Comparison of ENCODE assay signal across 28 cellular contexts in genomic region chrX:23964177-23964576, GRCh38. TPM values are rescaled to one million over a fixed set of nuclear protein-coding genes. Genes with fewer than 3 reads are reported as not detected.
"Had no signal": no experiment of that assay in that cellular context is flagged by ENCODE, and none has a peak within 500 bp of the region (broad histone marks: within the 10 kb centered on the region; RNA-seq: fewer than 3 reads in every experiment).

No MANE protein-coding gene starts in this region.

- DNase-seq: activated CD4-positive, alpha-beta T cell treated with anti-CD3 and anti-CD28 coated beads for 36 hours; activated CD8-positive, alpha-beta memory T cell treated with anti-CD3 and anti-CD28 coated beads, Interleukin-2, amount 50 U/mL, for 4 hours; activated CD8-positive, alpha-beta T cell treated with anti-CD3 and anti-CD28 coated beads for 36 hours; activated gamma-delta T cell treated with Interleukin-2 at 50 U/mL for 16 hours; activated naive CD4-positive, alpha-beta T cell treated with anti-CD3 and anti-CD28 coated beads, Interleukin-2, amount 50 U/mL, for 16 hours; activated naive CD8-positive, alpha-beta T cell treated with anti-CD3 and anti-CD28 coated beads, Interleukin-2, amount 10 ng/mL, durations not matched to agents 7 days and 5 days; activated T-cell treated with anti-CD3 and anti-CD28 coated beads, Interleukin-2, amount 50 U/mL, for 72 hours; adrenal gland; anterior cingulate cortex; central memory CD4-positive, alpha-beta T cell; MG63; NCI-H1105; NCI-H1436; NCI-H1694 treated with DMSO at 0.1 percent for 48 hours; NCI-H2029 treated with DMSO at 0.1 percent for 48 hours; NCI-H446; NCI-H524 treated with DMSO at 0.1 percent for 48 hours; NCI-H748 treated with DMSO at 0.1 percent for 48 hours; Peyer's patch; Right ventricle myocardium superior; SK-N-SH; T-helper 1 cell; WERI-Rb-1 had no signal

- H3K36me3 ChIP-seq: adrenal gland, MG63, Peyer's patch, SJCRH30, WERI-Rb-1 had no signal

- H3K9me3 Mint-ChIP-seq: activated CD8-positive, alpha-beta T cell treated with anti-CD3 and anti-CD28 coated beads for 36 hours; activated naive CD8-positive, alpha-beta T cell treated with anti-CD3 and anti-CD28 coated beads, Interleukin-2, amount 10 ng/mL, durations not matched to agents 7 days and 5 days; activated T-cell treated with anti-CD3 and anti-CD28 coated beads, Interleukin-2, amount 50 U/mL, for 72 hours; activated T-helper 2 cell treated with anti-CD3 and anti-CD28 coated beads, Interferon-gamma antibody, Interleukin-2, Interleukin-4, amounts not matched to agents 10 μg/mL and 5 μg/mL and 100 μg/mL, durations not matched to agents 14 hours and 24 hours and 36 hours had no signal

- H3K27ac ChIP-seq: adrenal gland, Peyer's patch, RWPE1, SJCRH30, WERI-Rb-1 had no signal

- H3K27me3 ChIP-seq: adrenal gland, MG63, Peyer's patch, SJCRH30 had no signal

- H3K27me3 Mint-ChIP-seq: activated CD4-positive, alpha-beta T cell treated with anti-CD3 and anti-CD28 coated beads for 36 hours; activated CD8-positive, alpha-beta T cell treated with anti-CD3 and anti-CD28 coated beads for 36 hours; activated naive CD8-positive, alpha-beta T cell treated with anti-CD3 and anti-CD28 coated beads, Interleukin-2, amount 10 ng/mL, durations not matched to agents 7 days and 5 days had no signal

- H3K4me1 ChIP-seq: adrenal gland, Peyer's patch, SJCRH30 had no signal

- FAIRE-seq: bronchial epithelial cell had no signal

- H3K4me3 Mint-ChIP-seq: activated CD4-positive, alpha-beta T cell treated with anti-CD3 and anti-CD28 coated beads for 36 hours; activated CD8-positive, alpha-beta T cell treated with anti-CD3 and anti-CD28 coated beads for 36 hours; activated naive CD8-positive, alpha-beta T cell treated with anti-CD3 and anti-CD28 coated beads, Interleukin-2, amount 10 ng/mL, durations not matched to agents 7 days and 5 days; activated T-cell treated with anti-CD3 and anti-CD28 coated beads, Interleukin-2, amount 50 U/mL, for 72 hours had no signal

- H3K9ac ChIP-seq: SK-N-SH had no signal

- H3K27ac Mint-ChIP-seq: activated CD4-positive, alpha-beta T cell treated with anti-CD3 and anti-CD28 coated beads for 36 hours; activated CD8-positive, alpha-beta T cell treated with anti-CD3 and anti-CD28 coated beads for 36 hours; activated naive CD8-positive, alpha-beta T cell treated with anti-CD3 and anti-CD28 coated beads, Interleukin-2, amount 10 ng/mL, durations not matched to agents 7 days and 5 days; activated T-cell treated with anti-CD3 and anti-CD28 coated beads, Interleukin-2, amount 50 U/mL, for 72 hours; activated T-helper 2 cell treated with anti-CD3 and anti-CD28 coated beads, Interferon-gamma antibody, Interleukin-2, Interleukin-4, amounts not matched to agents 10 μg/mL and 5 μg/mL and 100 μg/mL, durations not matched to agents 14 hours and 24 hours and 36 hours had no signal

- H3K9me3 ChIP-seq: adrenal gland, MG63, Peyer's patch, SJCRH30, SK-N-SH had no signal

- H3K4me2 ChIP-seq: SK-N-SH had no signal

- ATAC-seq: activated CD4-positive, alpha-beta T cell treated with anti-CD3 and anti-CD28 coated beads for 36 hours; activated CD8-positive, alpha-beta T cell treated with anti-CD3 and anti-CD28 coated beads for 36 hours; activated T-cell treated with anti-CD3 and anti-CD28 coated beads, Interleukin-2, amount 50 U/mL, for 72 hours had no signal

- H3K4me3 ChIP-seq: adrenal gland, MG63, Peyer's patch, SJCRH30 had no signal

RNA-seq across cellular contexts. Expression of gene CXorf58, which starts 56.4 kb away (rescaled TPM):
- total RNA-seq: activated naive CD8-positive, alpha-beta T cell treated with anti-CD3 and anti-CD28 coated beads, Interleukin-2, amount 10 ng/mL, durations not matched to agents 7 days and 5 days; activated T-cell treated with anti-CD3 and anti-CD28 coated beads, Interleukin-2, amount 50 U/mL, for 72 hours; bronchial epithelial cell; T-helper 2 cell treated with Interferon-gamma antibody and Interleukin-4, amounts not matched to agents 100 ng/mL and 5 ng/mL, for 36 hours had no signal
- polyA plus RNA-seq: SK-N-SH had no signal
